ENCODE assay signal across 20 cellular contexts in genomic region chr11:64591257-64592233, GRCh38. TPM values are rescaled to one million over a fixed set of nuclear protein-coding genes. Genes with fewer than 3 reads are reported as not detected.
DNase-seq lines count a peak whose midpoint lies in the region; ATAC-seq and TF ChIP-seq lines count a peak whose summit lies in the region.
"Had no signal": no experiment of that assay in that cellular context is flagged by ENCODE, and none has a peak within 500 bp of the region (broad histone marks: within the 10 kb centered on the region; RNA-seq: fewer than 3 reads in every experiment).

No MANE protein-coding gene starts in this region.

- H3K9me3 ChIP-seq in lower lobe of right lung = peaks cover 13% of the 10 kb centered on the region

- POLR2A ChIA-PET in GM10248 (lab: Yijun Ruan, JAX) = no interaction called here

- H3K4me1 ChIP-seq in lower lobe of right lung = no peaks in the 10 kb centered on the region

- H3K4me3 ChIP-seq in lower lobe of right lung = no peak overlapping the region
- H3K4me3 ChIP-seq: GM23248, PC-9 had no signal

- H3K27ac ChIP-seq in lower lobe of right lung = no peak overlapping the region
- H3K27ac ChIP-seq: 22Rv1, GM23248, PC-9 had no signal

- no peaks in the 10 kb centered on the region for H3K27me3 ChIP-seq in lower lobe of right lung (ENCODE audit: low read depth)

- no peak for TF ChIP-seq CTCF in lower lobe of right lung (IDR thresholded peaks at IDR 0.05)
- TF ChIP-seq CTCF in GM10248 (IDR thresholded peaks at IDR 0.05; ENCODE audit: control extremely low read depth, extremely low read depth, low read depth, missing control alignments) = no peak

- ATAC-seq in left ventricle myocardium superior (no peak), lower lobe of right lung (no peak), esophagus mucosa (no peak)
- peak; percentile 18 for ATAC-seq in stimulated activated memory B cell treated with anti-CD40 and anti-IgM and Interleukin-4, amounts not matched to agents 10 μg/mL and 1 μg/mL and 100 μg/mL, for 72 hours
- ATAC-seq: HCT116 had no signal

- H3K4me3 Mint-ChIP-seq in stimulated activated memory B cell treated with anti-CD40 and anti-IgM and Interleukin-4, amounts not matched to agents 10 μg/mL and 1 μg/mL and 100 μg/mL, for 72 hours = no peak overlapping the region
- H3K4me3 Mint-ChIP-seq: IgD-negative memory B cell had no signal

- no peak overlapping the region for H3K27ac Mint-ChIP-seq in stimulated activated memory B cell treated with anti-CD40 and anti-IgM and Interleukin-4, amounts not matched to agents 10 μg/mL and 1 μg/mL and 100 μg/mL, for 72 hours
- H3K27ac Mint-ChIP-seq: IgD-negative memory B cell had no signal

- CTCF ChIA-PET in GM10248 (lab: Yijun Ruan, JAX) = no interaction called here

- peaks cover 44% of the 10 kb centered on the region for H3K27me3 Mint-ChIP-seq in stimulated activated memory B cell treated with anti-CD40 and anti-IgM and Interleukin-4, amounts not matched to agents 10 μg/mL and 1 μg/mL and 100 μg/mL, for 72 hours

- peaks cover 7% of the 10 kb centered on the region for H3K36me3 Mint-ChIP-seq in stimulated activated memory B cell treated with anti-CD40 and anti-IgM and Interleukin-4, amounts not matched to agents 10 μg/mL and 1 μg/mL and 100 μg/mL, for 72 hours
- H3K36me3 Mint-ChIP-seq: IgD-negative memory B cell had no signal

- H3K9me3 Mint-ChIP-seq in stimulated activated memory B cell treated with anti-CD40 and anti-IgM and Interleukin-4, amounts not matched to agents 10 μg/mL and 1 μg/mL and 100 μg/mL, for 72 hours = peaks cover 16% of the 10 kb centered on the region

- intact Hi-C loops in left ventricle myocardium superior (cut with micrococcal nuclease) = no loop called here
- intact Hi-C loops in lower lobe of right lung (cut with DNase I) = no loop called here

- no peaks in the 10 kb centered on the region for H3K36me3 ChIP-seq in lower lobe of right lung

- no peaks in the 10 kb centered on the region for H3K4me1 Mint-ChIP-seq in stimulated activated memory B cell treated with anti-CD40 and anti-IgM and Interleukin-4, amounts not matched to agents 10 μg/mL and 1 μg/mL and 100 μg/mL, for 72 hours

- DNase-seq in activated effector memory CD4-positive, alpha-beta T cell treated with anti-CD3 and anti-CD28 coated beads, Interleukin-2, amount 50 U/mL, for 16 hours = peak; percentile 55
- DNase-seq in activated effector memory CD4-positive, alpha-beta T cell treated with Interleukin-2 at 50 U/mL for 16 hours = no peak
- DNase-seq in left ventricle myocardium superior (peak; percentile 10), lower lobe of right lung (peak; percentile 34), NOMO-1 (lab: John Stamatoyannopoulos, UW; ENCODE audit: unreplicated experiment in 2 of 2) (no peak), GM10248 (ENCODE audit: extremely low spot score) (no peak)
- DNase-seq: DMS 273 treated with DMSO at 0.1 percent for 48 hours, GM23248, Karpas-422, NCI-H1417 treated with DMSO at 0.1 percent for 48 hours, NCI-H2029, NCI-H345, NCI-H524 treated with DMSO at 0.1 percent for 48 hours, PC-9 had no signal

RNA-seq across cellular contexts. Expression of gene SLC22A12, which starts 0.5 kb away (rescaled TPM):
- total RNA-seq in left ventricle myocardium superior (not detected), lower lobe of right lung (not detected), esophagus mucosa (not detected)
- total RNA-seq: GM23248, MCF 10A, PC-9 had no signal

RNA-seq across cellular contexts. Expression of gene SLC22A11, which starts 35.8 kb away (rescaled TPM):
- total RNA-seq in left ventricle myocardium superior = not detected
- total RNA-seq in lower lobe of right lung = not detected
- not detected for total RNA-seq in esophagus mucosa
- total RNA-seq: GM23248, MCF 10A had no signal

Comparison
In these comparisons a context has a peak if more than half of its experiments do, and no peak if none do; other contexts are left out.
1. DNase-seq: peak in activated effector memory CD4-positive, alpha-beta T cell treated with anti-CD3 and anti-CD28 coated beads, Interleukin-2, amount 50 U/mL, for 16 hours (single experiment), left ventricle myocardium superior (single experiment) and lower lobe of right lung (single experiment); none in activated effector memory CD4-positive, alpha-beta T cell treated with Interleukin-2 at 50 U/mL for 16 hours (single experiment), NOMO-1 (0 of 2) and GM10248 (single experiment).